Comparison of ENCODE assay signal across 2 cellular contexts in the genomic region with DNA sequence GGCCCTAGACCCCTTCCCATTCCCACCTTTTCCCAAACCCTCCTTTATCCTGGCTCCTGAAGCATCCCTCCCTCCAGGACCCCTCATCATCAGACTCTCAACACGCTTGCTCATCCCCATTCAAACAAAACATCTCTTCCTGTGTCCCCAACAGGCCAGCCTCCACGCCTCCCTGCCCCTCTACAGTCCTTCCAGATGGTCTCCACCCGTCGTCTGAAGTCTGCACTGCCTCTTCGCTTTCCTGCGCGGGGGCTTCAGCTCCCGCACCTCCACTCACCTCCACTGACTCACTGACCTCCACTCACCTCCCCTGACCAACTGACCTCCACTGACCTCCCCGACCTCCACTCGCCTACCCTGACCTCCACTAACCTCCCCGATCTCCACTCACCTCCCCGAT.
TF ChIP-seq lines count a peak whose summit lies in the region.

No MANE protein-coding gene starts in this region.

TF ChIP-seq in IMR-90, 13 proteins besides CTCF, POLR2A, EP300 and RAD21:
- TF ChIP-seq CEBPB (IDR thresholded peaks at IDR 0.05; ENCODE audit: low read depth, low read length) (no peak), BHLHE40 (IDR thresholded peaks at IDR 0.05; ENCODE audit: low read depth, low read length) (no peak), NFE2L2 (IDR thresholded peaks at IDR 0.05; ENCODE audit: low read depth, low read length) (no peak), RCOR1 (IDR thresholded peaks at IDR 0.05; ENCODE audit: insufficient replicate concordance, low read length) (no peak), MAZ (IDR thresholded peaks at IDR 0.05; ENCODE audit: borderline replicate concordance, low read depth, low read length) (no peak), RFX5 (IDR thresholded peaks at IDR 0.05; ENCODE audit: low read depth, low read length) (no peak)

TF ChIP-seq in H1, 55 proteins besides CTCF, POLR2A, EP300 and RAD21:
- TF ChIP-seq SAP30 (IDR thresholded peaks at IDR 0.05; ENCODE audit: insufficient read depth, insufficient replicate concordance, low read length) (no peak), SIX5 (IDR thresholded peaks at IDR 0.05; ENCODE audit: low read depth, low read length) (no peak), SP4 (IDR thresholded peaks at IDR 0.05; ENCODE audit: low read length) (no peak), TAF1 (IDR thresholded peaks at IDR 0.05; ENCODE audit: low read depth, low read length) (no peak), CHD1 (IDR thresholded peaks at IDR 0.05; ENCODE audit: low read depth, low read length) (no peak), NANOG (IDR thresholded peaks at IDR 0.05; ENCODE audit: insufficient read depth, low read depth, low read length, poor library complexity, severe bottlenecking) (no peak), SUZ12 (IDR thresholded peaks at IDR 0.05; ENCODE audit: low read length) (no peak)
- TF ChIP-seq, protein P1, sequence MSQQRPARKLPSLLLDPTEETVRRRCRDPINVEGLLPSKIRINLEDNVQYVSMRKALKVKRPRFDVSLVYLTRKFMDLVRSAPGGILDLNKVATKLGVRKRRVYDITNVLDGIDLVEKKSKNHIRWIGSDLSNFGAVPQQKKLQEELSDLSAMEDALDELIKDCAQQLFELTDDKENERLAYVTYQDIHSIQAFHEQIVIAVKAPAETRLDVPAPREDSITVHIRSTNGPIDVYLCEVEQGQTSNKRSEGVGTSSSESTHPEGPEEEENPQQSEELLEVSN (IDR thresholded peaks at IDR 0.05) = peak; percentile 50; the same call in 1 of the 2 replicates
TF ChIP-seq in H1: peak in this region for 1.
